ENCODE assay signal across 10 cellular contexts in genomic region chr2:167596072-167596471, GRCh38.
A peak's percentile ranks its signal among the peaks of the same experiment; 100 is the strongest.
DNase-seq lines count a peak whose midpoint lies in the region; ATAC-seq and TF ChIP-seq lines count a peak whose summit lies in the region.
"Had no signal": no experiment of that assay in that cellular context is flagged by ENCODE, and none has a peak within 500 bp of the region (broad histone marks: within the 10 kb centered on the region; RNA-seq: fewer than 3 reads in every experiment).

No MANE protein-coding gene starts in this region.

- H3K9me3 Mint-ChIP-seq in natural killer cell = peaks cover 0 to 6% of the 10 kb centered on the region in 2 donors
- H3K9me3 Mint-ChIP-seq in natural killer cell treated with Interleukin-12 subunit alpha and Interleukin-12 subunit beta and Interleukin-15 and Interleukin-18, amount 100 ng/mL, for 72 hours = peaks cover 4% of the 10 kb centered on the region
- no peaks in the 10 kb centered on the region for H3K9me3 Mint-ChIP-seq in stimulated activated naive B cell treated with anti-CD40 and anti-IgM and Interleukin-4, amounts not matched to agents 10 μg/mL and 1 μg/mL and 100 μg/mL, for 72 hours
- H3K9me3 Mint-ChIP-seq: activated T-cell treated with anti-CD3 and anti-CD28 coated beads, Interleukin-2, amount 50 U/mL, for 4 hours had no signal

- no peaks in the 10 kb centered on the region for H3K36me3 Mint-ChIP-seq in natural killer cell
- H3K36me3 Mint-ChIP-seq in natural killer cell treated with Interleukin-12 subunit alpha and Interleukin-12 subunit beta and Interleukin-15 and Interleukin-18, amount 100 ng/mL, for 72 hours = no peaks in the 10 kb centered on the region
- H3K36me3 Mint-ChIP-seq in stimulated activated naive B cell treated with anti-CD40 and anti-IgM and Interleukin-4, amounts not matched to agents 10 μg/mL and 1 μg/mL and 100 μg/mL, for 72 hours = no peaks in the 10 kb centered on the region

- ATAC-seq in natural killer cell (no peak), HG03280 (IDR thresholded peaks at IDR 0.05; ENCODE audit: unreplicated experiment) (peak; percentile 79)
- ATAC-seq in natural killer cell treated with Interleukin-12 subunit alpha and Interleukin-12 subunit beta and Interleukin-15 and Interleukin-18, amount 100 ng/mL, for 72 hours = no peak
- peak; percentile 89 to 97 for ATAC-seq in stimulated activated naive B cell treated with anti-CD40 and anti-IgM and Interleukin-4, amounts not matched to agents 10 μg/mL and 1 μg/mL and 100 μg/mL, for 72 hours (replicated peaks)
- ATAC-seq: activated T-cell treated with anti-CD3 and anti-CD28 coated beads, Interleukin-2, amount 50 U/mL, for 4 hours had no signal

- intact Hi-C loops in natural killer cell (cut with micrococcal nuclease) (no loop called here), posterior vena cava (cut with DNase I) (no loop called here)

- DNase-seq in natural killer cell (no peak), HCEC 1CT (peak; percentile 25), NCI-H1694 (lab: John Stamatoyannopoulos, UW) (no peak), COR-L47 (lab: John Stamatoyannopoulos, UW) (no peak), posterior vena cava (ENCODE audit: low spot score) (no peak)
- no peak for DNase-seq in natural killer cell treated with Interleukin-12 subunit alpha and Interleukin-12 subunit beta and Interleukin-15 and Interleukin-18, amount 100 ng/mL, for 72 hours (ENCODE audit: low spot score)
- DNase-seq in stimulated activated naive B cell treated with anti-CD40 and anti-IgM and Interleukin-4, amounts not matched to agents 10 μg/mL and 1 μg/mL and 100 μg/mL, for 72 hours = no peak
- DNase-seq: activated T-cell treated with anti-CD3 and anti-CD28 coated beads, Interleukin-2, amount 50 U/mL, for 4 hours; NCI-H2107 had no signal

- H3K27ac Mint-ChIP-seq in natural killer cell = no peak overlapping the region
- H3K27ac Mint-ChIP-seq in natural killer cell treated with Interleukin-12 subunit alpha and Interleukin-12 subunit beta and Interleukin-15 and Interleukin-18, amount 100 ng/mL, for 72 hours = no peak overlapping the region
- H3K27ac Mint-ChIP-seq in stimulated activated naive B cell treated with anti-CD40 and anti-IgM and Interleukin-4, amounts not matched to agents 10 μg/mL and 1 μg/mL and 100 μg/mL, for 72 hours = no peak overlapping the region

- H3K4me1 Mint-ChIP-seq in natural killer cell = peaks cover 0 to 5% of the 10 kb centered on the region in 2 donors
- no peaks in the 10 kb centered on the region for H3K4me1 Mint-ChIP-seq in natural killer cell treated with Interleukin-12 subunit alpha and Interleukin-12 subunit beta and Interleukin-15 and Interleukin-18, amount 100 ng/mL, for 72 hours (ENCODE audit: low read depth in 2 of 2)
- no peaks in the 10 kb centered on the region for H3K4me1 Mint-ChIP-seq in stimulated activated naive B cell treated with anti-CD40 and anti-IgM and Interleukin-4, amounts not matched to agents 10 μg/mL and 1 μg/mL and 100 μg/mL, for 72 hours

- H3K4me3 Mint-ChIP-seq in natural killer cell = peak overlapping the region; percentile 23
- H3K4me3 Mint-ChIP-seq in natural killer cell treated with Interleukin-12 subunit alpha and Interleukin-12 subunit beta and Interleukin-15 and Interleukin-18, amount 100 ng/mL, for 72 hours = no peak overlapping the region
- no peak overlapping the region for H3K4me3 Mint-ChIP-seq in stimulated activated naive B cell treated with anti-CD40 and anti-IgM and Interleukin-4, amounts not matched to agents 10 μg/mL and 1 μg/mL and 100 μg/mL, for 72 hours
- H3K4me3 Mint-ChIP-seq: activated T-cell treated with anti-CD3 and anti-CD28 coated beads, Interleukin-2, amount 50 U/mL, for 4 hours had no signal

- TF ChIP-seq CTCF in natural killer cell (IDR thresholded peaks at IDR 0.05) = no peak

- no peaks in the 10 kb centered on the region for H3K27me3 Mint-ChIP-seq in natural killer cell (ENCODE audit: low read depth in 2 of 2)
- no peaks in the 10 kb centered on the region for H3K27me3 Mint-ChIP-seq in natural killer cell treated with Interleukin-12 subunit alpha and Interleukin-12 subunit beta and Interleukin-15 and Interleukin-18, amount 100 ng/mL, for 72 hours
- no peaks in the 10 kb centered on the region for H3K27me3 Mint-ChIP-seq in stimulated activated naive B cell treated with anti-CD40 and anti-IgM and Interleukin-4, amounts not matched to agents 10 μg/mL and 1 μg/mL and 100 μg/mL, for 72 hours

Comparison
In these comparisons a context has a peak if more than half of its experiments do, and no peak if none do; other contexts are left out.
1. ATAC-seq: peak in HG03280 (single experiment) and stimulated activated naive B cell treated with anti-CD40 and anti-IgM and Interleukin-4, amounts not matched to agents 10 μg/mL and 1 μg/mL and 100 μg/mL, for 72 hours (2 of 2); none in natural killer cell (0 of 3) and natural killer cell treated with Interleukin-12 subunit alpha and Interleukin-12 subunit beta and Interleukin-15 and Interleukin-18, amount 100 ng/mL, for 72 hours (0 of 2).